22 cellular contexts compared by ENCODE assay signal in the genomic region with DNA sequence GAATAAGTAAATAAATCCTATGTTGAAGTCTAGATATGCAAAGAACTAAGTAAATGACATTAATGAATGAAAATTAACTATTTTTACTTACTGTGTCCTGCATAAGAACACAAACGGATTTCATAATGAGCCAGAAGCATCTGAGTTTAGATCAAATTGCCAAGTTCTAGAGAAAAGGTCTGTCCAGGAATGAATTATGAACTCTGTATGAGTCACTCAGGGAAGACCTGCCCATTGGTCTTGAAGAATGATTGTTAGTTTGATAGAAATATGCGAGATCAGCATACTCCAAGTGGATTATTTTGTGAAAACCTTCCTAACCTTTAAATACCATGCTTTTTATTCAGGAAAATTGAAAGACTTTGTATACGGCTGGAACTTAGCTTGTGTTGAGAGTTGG.
"Had no signal": no experiment of that assay in that cellular context is flagged by ENCODE, and none has a peak within 500 bp of the region (broad histone marks: within the 10 kb centered on the region; RNA-seq: fewer than 3 reads in every experiment).

No MANE protein-coding gene starts in this region.

- ATAC-seq: activated T-cell treated with anti-CD3 and anti-CD28 coated beads, Interleukin-2, amount 50 U/mL, for 72 hours; body of pancreas; naive thymus-derived CD8-positive, alpha-beta T cell; sciatic nerve had no signal

- H3K27ac Mint-ChIP-seq: activated naive CD4-positive, alpha-beta T cell treated with anti-CD3 and anti-CD28 coated beads, Interleukin-2, amount 50 U/mL, for 24 hours; activated T-cell treated with anti-CD3 and anti-CD28 coated beads, Interleukin-2, amount 50 U/mL, for 72 hours; endodermal cell; naive thymus-derived CD8-positive, alpha-beta T cell had no signal

- FAIRE-seq: colon had no signal

- H3K4me3 ChIP-seq: adrenal gland, body of pancreas, ovary, smooth muscle cell, stomach had no signal

- DNase-seq: activated CD4-positive, CD25-positive, alpha-beta regulatory T cell treated with anti-CD3 and anti-CD28 coated beads, Interleukin-2, amount 50 U/mL, for 72 hours; activated CD8-positive, alpha-beta memory T cell treated with anti-CD3 and anti-CD28 coated beads for 24 hours; activated CD8-positive, alpha-beta memory T cell treated with anti-CD3 and anti-CD28 coated beads, Interleukin-2, amount 50 U/mL, for 48 hours; activated effector memory CD4-positive, alpha-beta T cell treated with anti-CD3 and anti-CD28 coated beads, Interleukin-2, amount 50 U/mL, for 16 hours; activated T-cell treated with anti-CD3 and anti-CD28 coated beads, Interleukin-2, amount 50 U/mL, for 72 hours; adrenal gland; body of pancreas; caudate nucleus; endodermal cell; mesendoderm; naive thymus-derived CD8-positive, alpha-beta T cell; ovary; stimulated activated CD4-positive, alpha-beta T cell treated with anti-CD3 and anti-CD28 coated beads, Interleukin-4, amount 100 ng/mL, for 1 hour; stomach; T-helper 2 cell; trophoblast cell had no signal

- H3K4me3 Mint-ChIP-seq: activated naive CD4-positive, alpha-beta T cell treated with anti-CD3 and anti-CD28 coated beads, Interleukin-2, amount 50 U/mL, for 24 hours; activated T-cell treated with anti-CD3 and anti-CD28 coated beads, Interleukin-2, amount 50 U/mL, for 72 hours; endodermal cell; naive thymus-derived CD8-positive, alpha-beta T cell had no signal

- H3K4me1 ChIP-seq: adrenal gland, body of pancreas, stomach had no signal

- H3K27me3 Mint-ChIP-seq: activated naive CD4-positive, alpha-beta T cell treated with anti-CD3 and anti-CD28 coated beads, Interleukin-2, amount 50 U/mL, for 24 hours had no signal

- H3K36me3 ChIP-seq: ovary, stomach had no signal

- H3K4me1 Mint-ChIP-seq: activated naive CD4-positive, alpha-beta T cell treated with anti-CD3 and anti-CD28 coated beads, Interleukin-2, amount 50 U/mL, for 24 hours; endodermal cell; naive thymus-derived CD8-positive, alpha-beta T cell had no signal

- H3K27ac ChIP-seq: adrenal gland, body of pancreas, epithelial cell of prostate, ovary, stomach, VCaP had no signal

- H3K27me3 ChIP-seq: adrenal gland, body of pancreas, ovary, stomach had no signal

- H3K36me3 Mint-ChIP-seq: activated naive CD4-positive, alpha-beta T cell treated with anti-CD3 and anti-CD28 coated beads, Interleukin-2, amount 50 U/mL, for 24 hours; naive thymus-derived CD8-positive, alpha-beta T cell had no signal

- H3K9me3 Mint-ChIP-seq: activated naive CD4-positive, alpha-beta T cell treated with anti-CD3 and anti-CD28 coated beads, Interleukin-2, amount 50 U/mL, for 24 hours; activated T-cell treated with anti-CD3 and anti-CD28 coated beads, Interleukin-2, amount 50 U/mL, for 72 hours; naive thymus-derived CD8-positive, alpha-beta T cell had no signal

- H3K9me3 ChIP-seq: adrenal gland, body of pancreas, ovary, stomach had no signal

- H3K4me2 ChIP-seq: smooth muscle cell had no signal
